In the genomic region with DNA sequence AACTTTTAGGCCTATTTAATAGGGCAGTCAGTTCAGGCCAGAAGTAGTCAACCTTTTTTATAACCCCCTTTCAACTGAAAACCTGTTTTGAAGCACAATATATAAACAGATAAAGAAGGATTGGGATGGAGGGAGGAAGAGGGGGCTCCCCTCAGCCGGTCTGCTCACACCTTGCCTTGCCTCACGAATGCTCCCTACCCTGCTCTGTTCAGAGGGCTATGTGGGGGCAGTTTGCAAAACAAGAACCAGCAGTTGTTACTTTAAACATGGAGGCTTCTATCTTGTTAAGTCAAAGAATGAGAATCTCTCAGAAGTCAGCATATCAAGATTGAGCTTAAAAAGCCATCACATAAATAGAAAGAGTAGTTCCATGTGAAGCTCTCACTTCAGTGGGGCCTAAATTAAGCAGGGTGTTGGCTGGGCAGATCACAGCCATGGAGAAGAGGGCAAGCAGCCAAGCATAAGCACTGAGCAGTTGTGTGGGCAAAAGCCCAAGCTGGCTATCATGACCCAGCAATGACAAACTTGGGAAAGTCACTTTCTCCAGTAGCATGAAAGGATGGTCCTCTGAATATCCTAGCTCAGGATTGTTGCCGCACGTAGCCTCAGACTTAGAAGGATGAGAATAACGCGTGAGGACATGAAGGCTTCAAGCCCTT, we compare ENCODE assay signal across 25 cellular contexts.
DNase-seq lines count a peak whose midpoint lies in the region; TF ChIP-seq lines count a peak whose summit lies in the region.
"Had no signal": no experiment of that assay in that cellular context is flagged by ENCODE, and none has a peak within 500 bp of the region (broad histone marks: within the 10 kb centered on the region; RNA-seq: fewer than 3 reads in every experiment).

No MANE protein-coding gene starts in this region.

- H3K4me1 ChIP-seq in stomach smooth muscle (ENCODE audit: control insufficient read depth, insufficient read depth, low read length) (peaks cover 5% of the 10 kb centered on the region), breast epithelium (no peaks in the 10 kb centered on the region)
- H3K4me1 ChIP-seq: parathyroid adenoma, SJCRH30, uterus had no signal

- H3K36me3 ChIP-seq in stomach smooth muscle (ENCODE audit: control insufficient read depth in 2 of 2, insufficient read depth in 2 of 2, low read length in 2 of 2) (no peaks in the 10 kb centered on the region), breast epithelium (no peaks in the 10 kb centered on the region)
- H3K36me3 ChIP-seq: SJCRH30, uterus, WERI-Rb-1 had no signal

- H3K4me3 ChIP-seq in coronary artery (no peak overlapping the region), stomach smooth muscle (ENCODE audit: low read length in 2 of 2) (no peak overlapping the region), breast epithelium (no peak overlapping the region)
- H3K4me3 ChIP-seq: PC-9, SJCRH30, uterus had no signal

- no peak for TF ChIP-seq POLR2A in breast epithelium (IDR thresholded peaks at IDR 0.05)

- H3K27me3 ChIP-seq in stomach smooth muscle (ENCODE audit: control insufficient read depth in 1 of 2, insufficient read depth in 2 of 2, low read length in 2 of 2) = no peaks in the 10 kb centered on the region
- no peaks in the 10 kb centered on the region for H3K27me3 ChIP-seq in breast epithelium
- H3K27me3 ChIP-seq: uterus had no signal

- intact Hi-C loops in breast epithelium (cut with DNase I; ENCODE audit: low total_unique reads) = no loop called here

- H3K27ac ChIP-seq in coronary artery (peak overlapping the region; percentile 11 to 62), stomach smooth muscle (ENCODE audit: low read length) (peak overlapping the region; percentile 42), breast epithelium (peak overlapping the region in 1 of 2 donors; percentile 5)
- H3K27ac ChIP-seq: KMS-11, parathyroid adenoma, PC-9, SJCRH30, WERI-Rb-1 had no signal

- peak; percentile 15 for DNase-seq in Ammon's horn (ENCODE audit: low spot score)
- DNase-seq in coronary artery (ENCODE audit: low spot score) = no peak
- peak; percentile 21 for DNase-seq in medulla oblongata (ENCODE audit: extremely low spot score)
- DNase-seq in activated effector memory CD4-positive, alpha-beta T cell treated with Interleukin-2 at 50 U/mL for 16 hours = no peak
- DNase-seq in SHP77 treated with DMSO at 0.1 percent for 48 hours (lab: John Stamatoyannopoulos, UW) = no peak
- DNase-seq in breast epithelium (ENCODE audit: low spot score in 2 of 2) = no peak
- DNase-seq in NK-92 treated with Interleukin-12 subunit alpha and Interleukin-12 subunit beta, amount 100 ng/mL, for 24 hours (lab: John Stamatoyannopoulos, UW) = no peak
- DNase-seq: ACHN; activated CD4-positive, alpha-beta memory T cell treated with anti-CD3 and anti-CD28 coated beads, Interleukin-2, amount 10 ng/mL, durations not matched to agents 7 days and 5 days; amniotic stem cell; CD4-positive, alpha-beta T cell; H9; kidney; mesendoderm; natural killer cell; NCI-H1694 treated with DMSO at 0.1 percent for 48 hours; NCI-H2227 treated with DMSO at 0.1 percent for 48 hours; PC-9; SJCRH30; stimulated activated CD4-positive, alpha-beta T cell treated with anti-CD3 and anti-CD28 coated beads, Interleukin-4, amount 100 ng/mL, for 24 hours; WERI-Rb-1 had no signal

- H3K9ac ChIP-seq in stomach smooth muscle (ENCODE audit: low read length in 2 of 2) = no peak overlapping the region
- H3K9ac ChIP-seq: KMS-11, parathyroid adenoma had no signal

- no peak for TF ChIP-seq CTCF in coronary artery (IDR thresholded peaks at IDR 0.05)
- no peak for TF ChIP-seq CTCF in breast epithelium (IDR thresholded peaks at IDR 0.05)

- H3K9me3 ChIP-seq in stomach smooth muscle (ENCODE audit: control insufficient read depth in 2 of 2, low read length in 2 of 2) (no peaks in the 10 kb centered on the region), breast epithelium (no peaks in the 10 kb centered on the region)
- H3K9me3 ChIP-seq: SJCRH30, uterus had no signal

Comparison
In these comparisons a context has a peak if more than half of its experiments do, and no peak if none do; other contexts are left out.
1. DNase-seq: peak in Ammon's horn (single experiment) and medulla oblongata (single experiment); none in coronary artery (single experiment), activated effector memory CD4-positive, alpha-beta T cell treated with Interleukin-2 at 50 U/mL for 16 hours (single experiment), SHP77 treated with DMSO at 0.1 percent for 48 hours (single experiment), breast epithelium (0 of 2) and NK-92 treated with Interleukin-12 subunit alpha and Interleukin-12 subunit beta, amount 100 ng/mL, for 24 hours (single experiment).